23 cellular contexts compared by ENCODE assay signal in the genomic region with DNA sequence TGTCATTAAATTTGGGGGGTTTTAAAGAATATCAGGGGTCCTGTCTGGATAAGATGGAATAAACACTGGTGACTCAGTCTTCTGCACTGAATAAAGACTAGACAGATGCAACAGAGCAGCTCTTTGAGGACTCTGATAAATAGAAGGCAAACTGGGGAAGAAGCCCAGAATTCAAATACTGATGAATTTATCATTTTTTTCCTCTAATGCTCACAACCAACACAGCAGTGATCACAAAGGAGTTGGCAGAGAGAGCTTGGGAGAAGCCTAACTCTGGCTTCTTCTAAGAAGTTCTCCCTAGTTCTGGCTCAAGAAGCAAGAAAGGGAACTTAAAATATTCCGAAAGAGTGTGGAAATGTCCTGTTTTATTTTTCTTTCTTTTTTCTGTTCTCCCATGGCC.
"Had no signal": no experiment of that assay in that cellular context is flagged by ENCODE, and none has a peak within 500 bp of the region (broad histone marks: within the 10 kb centered on the region; RNA-seq: fewer than 3 reads in every experiment).

No MANE protein-coding gene starts in this region.

- ATAC-seq: activated CD4-positive, alpha-beta T cell treated with anti-CD3 and anti-CD28 coated beads for 36 hours; activated CD4-positive, CD25-positive, alpha-beta regulatory T cell treated with anti-CD3 and anti-CD28 coated beads, Interleukin-2, amount 50 U/mL, for 24 hours; activated naive CD4-positive, alpha-beta T cell treated with anti-CD3 and anti-CD28 coated beads, Interleukin-2, amount 50 U/mL, for 72 hours; activated T-cell treated with anti-CD3 and anti-CD28 coated beads, Interleukin-2, amount 50 U/mL, for 4 hours; body of pancreas had no signal

- H3K4me1 ChIP-seq: adrenal gland, body of pancreas, breast epithelium, SJCRH30 had no signal

- H3K27ac ChIP-seq: adrenal gland, body of pancreas, breast epithelium, SJCRH30, SK-N-MC had no signal

- H3K27me3 ChIP-seq: adrenal gland, body of pancreas, breast epithelium, SJCRH30 had no signal

- FAIRE-seq: astrocyte had no signal

- DNase-seq: activated CD4-positive, alpha-beta memory T cell treated with anti-CD3 and anti-CD28 coated beads for 36 hours; activated CD4-positive, alpha-beta T cell treated with anti-CD3 and anti-CD28 coated beads for 36 hours; activated CD4-positive, alpha-beta T cell treated with anti-CD3 and anti-CD28 coated beads, Interleukin-2, amount 50 U/mL, for 1 hour; activated CD8-positive, alpha-beta memory T cell treated with anti-CD3 and anti-CD28 coated beads, Interleukin-2, amount 50 U/mL, for 4 hours; activated gamma-delta T cell treated with Interleukin-2 at 50 U/mL for 16 hours; activated naive CD4-positive, alpha-beta T cell treated with anti-CD3 and anti-CD28 coated beads for 36 hours; activated T-cell treated with anti-CD3 and anti-CD28 coated beads for 4 hours; activated T-cell treated with anti-CD3 and anti-CD28 coated beads, Interleukin-2, amount 50 U/mL, for 4 hours; adrenal gland; Karpas-422; NCI-H1105; NCI-H2171 treated with DMSO at 0.1 percent for 48 hours; NCI-H226; NCI-H524 treated with DMSO at 0.1 percent for 48 hours; NK-92 treated with Interleukin-12 subunit alpha and Interleukin-12 subunit beta, amount 100 ng/mL, for 24 hours; SHP77; SJCRH30 had no signal

- H3K36me3 ChIP-seq: adrenal gland, breast epithelium, SJCRH30 had no signal

- H3K9me3 ChIP-seq: adrenal gland, body of pancreas, breast epithelium, SJCRH30 had no signal

- H3K4me3 ChIP-seq: adrenal gland, body of pancreas, breast epithelium, SJCRH30, SK-N-MC had no signal
